ENCODE assay signal across 19 cellular contexts in genomic region chr3:135147657-135148056, GRCh38.
"Had no signal": no experiment of that assay in that cellular context is flagged by ENCODE, and none has a peak within 500 bp of the region (broad histone marks: within the 10 kb centered on the region; RNA-seq: fewer than 3 reads in every experiment).

No MANE protein-coding gene starts in this region.

- H3K27me3 Mint-ChIP-seq: stimulated activated naive B cell treated with anti-CD40 and anti-IgM and Interleukin-4, amounts not matched to agents 10 μg/mL and 1 μg/mL and 100 μg/mL, for 72 hours had no signal

- H3K9me3 Mint-ChIP-seq: activated T-helper 1 cell treated with anti-CD3 and anti-CD28 coated beads, Interleukin-12 subunit alpha, Interleukin-12 subunit beta, Interleukin-2, Interleukin-4 antibody, amounts not matched to agents 30 ng/mL and 10 ng/mL and 1 ng/mL, durations not matched to agents 14 hours and 24 hours and 36 hours; nephron; stimulated activated naive B cell treated with anti-CD40 and anti-IgM and Interleukin-4, amounts not matched to agents 10 μg/mL and 1 μg/mL and 100 μg/mL, for 72 hours had no signal

- H3K4me3 ChIP-seq: ovary, prostate gland, smooth muscle cell, upper lobe of left lung had no signal

- H3K9me3 ChIP-seq: neutrophil, ovary, prostate gland, upper lobe of left lung had no signal

- H3K36me3 ChIP-seq: neutrophil, ovary, prostate gland, upper lobe of left lung had no signal

- H3K27me3 ChIP-seq: neutrophil, ovary, upper lobe of left lung had no signal

- H3K4me3 Mint-ChIP-seq: activated CD8-positive, alpha-beta T cell treated with anti-CD3 and anti-CD28 coated beads, Interleukin-2, amount 10 ng/mL, durations not matched to agents 7 days and 5 days; activated T-helper 1 cell treated with anti-CD3 and anti-CD28 coated beads, Interleukin-12 subunit alpha, Interleukin-12 subunit beta, Interleukin-2, Interleukin-4 antibody, amounts not matched to agents 30 ng/mL and 10 ng/mL and 1 ng/mL, durations not matched to agents 14 hours and 24 hours and 36 hours; memory B cell; nephron; stimulated activated naive B cell treated with anti-CD40 and anti-IgM and Interleukin-4, amounts not matched to agents 10 μg/mL and 1 μg/mL and 100 μg/mL, for 72 hours had no signal

- H3K36me3 Mint-ChIP-seq: memory B cell; stimulated activated naive B cell treated with anti-CD40 and anti-IgM and Interleukin-4, amounts not matched to agents 10 μg/mL and 1 μg/mL and 100 μg/mL, for 72 hours had no signal

- H3K4me1 Mint-ChIP-seq: memory B cell; nephron; stimulated activated naive B cell treated with anti-CD40 and anti-IgM and Interleukin-4, amounts not matched to agents 10 μg/mL and 1 μg/mL and 100 μg/mL, for 72 hours had no signal

- DNase-seq: activated CD4-positive, alpha-beta T cell treated with anti-CD3 and anti-CD28 coated beads for 1 hour; activated CD4-positive, alpha-beta T cell treated with anti-CD3 and anti-CD28 coated beads, Interleukin-2, amount 50 U/mL, for 1 hour; activated CD8-positive, alpha-beta T cell treated with anti-CD3 and anti-CD28 coated beads, Interleukin-2, amount 10 ng/mL, durations not matched to agents 7 days and 5 days; activated gamma-delta T cell; activated naive CD4-positive, alpha-beta T cell treated with anti-CD3 and anti-CD28 coated beads, Interleukin-2, amount 50 U/mL, for 16 hours; cerebellar nuclear complex; stimulated activated CD4-positive, alpha-beta T cell treated with anti-CD3 and anti-CD28 coated beads, Interleukin-15, amount 100 ng/mL, for 24 hours; stimulated activated naive B cell treated with anti-CD40 and anti-IgM and Interleukin-4, amounts not matched to agents 10 μg/mL and 1 μg/mL and 100 μg/mL, for 72 hours; T-helper 1 cell; upper lobe of left lung had no signal

- ATAC-seq: activated CD8-positive, alpha-beta T cell treated with anti-CD3 and anti-CD28 coated beads, Interleukin-2, amount 10 ng/mL, durations not matched to agents 7 days and 5 days; sciatic nerve; SK-N-SH treated with all-trans-retinoic acid at 6 μM for 48 hours; stimulated activated naive B cell treated with anti-CD40 and anti-IgM and Interleukin-4, amounts not matched to agents 10 μg/mL and 1 μg/mL and 100 μg/mL, for 72 hours had no signal

- H3K27ac ChIP-seq: neutrophil, ovary, prostate gland, upper lobe of left lung had no signal

- H3K27ac Mint-ChIP-seq: activated CD8-positive, alpha-beta T cell treated with anti-CD3 and anti-CD28 coated beads, Interleukin-2, amount 10 ng/mL, durations not matched to agents 7 days and 5 days; activated T-helper 1 cell treated with anti-CD3 and anti-CD28 coated beads, Interleukin-12 subunit alpha, Interleukin-12 subunit beta, Interleukin-2, Interleukin-4 antibody, amounts not matched to agents 30 ng/mL and 10 ng/mL and 1 ng/mL, durations not matched to agents 14 hours and 24 hours and 36 hours; memory B cell; stimulated activated naive B cell treated with anti-CD40 and anti-IgM and Interleukin-4, amounts not matched to agents 10 μg/mL and 1 μg/mL and 100 μg/mL, for 72 hours had no signal

- H3K4me1 ChIP-seq: prostate gland, upper lobe of left lung had no signal
